In genomic region chr12:95724767-95725166, GRCh38 we compare ENCODE assay signal across 23 cellular contexts.
"Had no signal": no experiment of that assay in that cellular context is flagged by ENCODE, and none has a peak within 500 bp of the region (broad histone marks: within the 10 kb centered on the region; RNA-seq: fewer than 3 reads in every experiment).

No MANE protein-coding gene starts in this region.

- DNase-seq: activated CD4-positive, alpha-beta T cell treated with anti-CD3 and anti-CD28 coated beads for 4 hours; activated CD8-positive, alpha-beta memory T cell treated with anti-CD3 and anti-CD28 coated beads, Interleukin-2, amount 50 U/mL, for 4 hours; activated CD8-positive, alpha-beta T cell treated with anti-CD3 and anti-CD28 coated beads for 36 hours; activated gamma-delta T cell treated with Interleukin-2 at 50 U/mL for 16 hours; activated naive CD4-positive, alpha-beta T cell treated with anti-CD3 and anti-CD28 coated beads, Interleukin-2, amount 10 ng/mL, durations not matched to agents 7 days and 5 days; activated naive CD8-positive, alpha-beta T cell treated with anti-CD3 and anti-CD28 coated beads, Interleukin-2, amount 10 ng/mL, durations not matched to agents 7 days and 5 days; activated T-cell treated with anti-CD3 and anti-CD28 coated beads, Interleukin-2, amount 50 U/mL, for 72 hours; adrenal gland; anterior cingulate cortex; NCI-H1092; NCI-H1417; NCI-H1930; NCI-H2107; NCI-H345; NCI-H510A; NK-92 treated with Interleukin-12 subunit alpha and Interleukin-12 subunit beta, amount 100 ng/mL, for 24 hours; OCI-M1; Right ventricle myocardium superior had no signal

- ATAC-seq: activated CD4-positive, CD25-positive, alpha-beta regulatory T cell treated with anti-CD3 and anti-CD28 coated beads, Interleukin-2, amount 50 U/mL, for 24 hours; activated CD8-positive, alpha-beta T cell treated with anti-CD3 and anti-CD28 coated beads for 36 hours; activated T-cell treated with anti-CD3 and anti-CD28 coated beads, Interleukin-2, amount 50 U/mL, for 72 hours; Panc1 had no signal

- H3K27me3 ChIP-seq: adrenal gland, SJSA1 had no signal

- H3K9me3 ChIP-seq: adrenal gland, SJSA1 had no signal

- H3K4me1 ChIP-seq: adrenal gland, SJSA1 had no signal

- FAIRE-seq: bronchial epithelial cell had no signal

- H3K27ac ChIP-seq: adrenal gland, RWPE1, SJSA1 had no signal

- H3K4me3 ChIP-seq: adrenal gland, SJSA1 had no signal

- H3K36me3 ChIP-seq: adrenal gland had no signal
